1 cellular context compared by ENCODE assay signal in genomic region chr1:1509465-1509850, GRCh38. TPM values are rescaled to one million over a fixed set of nuclear protein-coding genes. Genes with fewer than 3 reads are reported as not detected.
"Had no signal": no experiment of that assay in that cellular context is flagged by ENCODE, and none has a peak within 500 bp of the region (broad histone marks: within the 10 kb centered on the region; RNA-seq: fewer than 3 reads in every experiment).

No MANE protein-coding gene starts in this region.

RNA-seq across cellular contexts. Expression of gene TMEM240, which starts 31.0 kb away (rescaled TPM):
- polyA plus RNA-seq: IgD-negative memory B cell had no signal
